In genomic region chr14:96287856-96288255, GRCh38 we compare ENCODE assay signal across 18 cellular contexts. TPM values are rescaled to one million over a fixed set of nuclear protein-coding genes. Genes with fewer than 3 reads are reported as not detected.
DNase-seq lines count a peak whose midpoint lies in the region; ATAC-seq and TF ChIP-seq lines count a peak whose summit lies in the region.
"Had no signal": no experiment of that assay in that cellular context is flagged by ENCODE, and none has a peak within 500 bp of the region (broad histone marks: within the 10 kb centered on the region; RNA-seq: fewer than 3 reads in every experiment).

No MANE protein-coding gene starts in this region.

- H3K27ac ChIP-seq in SK-N-SH (ENCODE audit: low read depth in 2 of 2, low read length in 1 of 2) (peak overlapping the region in 1 of 2 experiments; percentile 98; a peak in 2 of 4 replicates), neural progenitor cell (no peak overlapping the region)
- H3K27ac ChIP-seq: 22Rv1 had no signal

- H3K9ac ChIP-seq in SK-N-SH (no peak overlapping the region), neural progenitor cell (no peak overlapping the region)

- 100% methylated on average over 1 of the region's 1 CpG for WGBS in SK-N-SH (ENCODE audit: low lambda C conversion rate)

- H2AFZ ChIP-seq in SK-N-SH (ENCODE audit: low read depth), result no peak overlapping the region
- no peak overlapping the region for H2AFZ ChIP-seq in neural progenitor cell (replicated peaks)
- H2AFZ ChIP-seq: GM23338 had no signal

- H3K4me3 ChIP-seq in SK-N-SH (ENCODE audit: low read depth in 2 of 2, low read length in 1 of 2), result no peak overlapping the region
- H3K4me3 ChIP-seq in neural progenitor cell, result no peak overlapping the region
- H3K4me3 ChIP-seq: GM23338 had no signal

- H3K9me3 Mint-ChIP-seq in stimulated activated naive CD8-positive, alpha-beta T cell treated with anti-CD3 and anti-CD28 coated beads, Interleukin-15, amount 100 ng/mL, for 72 hours, result no peaks in the 10 kb centered on the region
- H3K9me3 Mint-ChIP-seq in nephron progenitor cell (no peaks in the 10 kb centered on the region), neural progenitor cell (no peaks in the 10 kb centered on the region)
- H3K9me3 Mint-ChIP-seq: CD14-positive monocyte; CD8-positive, alpha-beta T cell; GM23338 had no signal

- H3K27me3 Mint-ChIP-seq in stimulated activated naive CD8-positive, alpha-beta T cell treated with anti-CD3 and anti-CD28 coated beads, Interleukin-15, amount 100 ng/mL, for 72 hours, result no peaks in the 10 kb centered on the region
- no peaks in the 10 kb centered on the region for H3K27me3 Mint-ChIP-seq in nephron progenitor cell (ENCODE audit: low read depth, poor library complexity)
- no peaks in the 10 kb centered on the region for H3K27me3 Mint-ChIP-seq in neural progenitor cell (ENCODE audit: insufficient read depth, low read depth)

- CTCF ChIA-PET in SK-N-SH (lab: Yijun Ruan, JAX), result interaction anchor here (1.0 to 18.9 kb wide), 7 partner anchors 8 to 183 kb away, joined by 3 to 920 read pairs (median 11); partner anchors contain the start of gene AK7

- H3K9me2 ChIP-seq in SK-N-SH, result no peaks in the 10 kb centered on the region

- ATAC-seq in SK-N-SH treated with all-trans-retinoic acid at 6 μM for 48 hours, result no peak
- no peak for ATAC-seq in stimulated activated naive CD8-positive, alpha-beta T cell treated with anti-CD3 and anti-CD28 coated beads, Interleukin-15, amount 100 ng/mL, for 72 hours
- no peak for ATAC-seq in stimulated activated naive CD8-positive, alpha-beta T cell treated with anti-CD3 and anti-CD28 coated beads, Interleukin-15, Interleukin-2, amounts not matched to agents 100 U/mL and 50 U/mL, for 24 hours
- no peak for ATAC-seq in HG02970 (IDR thresholded peaks at IDR 0.05; ENCODE audit: low FRiP score, unreplicated experiment)
- ATAC-seq: CD8-positive, alpha-beta T cell; GM23338 had no signal

- no peaks in the 10 kb centered on the region for H3K27me3 ChIP-seq in SK-N-SH (ENCODE audit: insufficient read depth)
- H3K27me3 ChIP-seq in neural progenitor cell, result no peaks in the 10 kb centered on the region

- no peak for TF ChIP-seq RAD21 in SK-N-SH (IDR thresholded peaks at IDR 0.05; ENCODE audit: low read length)

- H3K9me3 ChIP-seq in SK-N-SH, result no peaks in the 10 kb centered on the region
- H3K9me3 ChIP-seq in neural progenitor cell (ENCODE audit: low read depth), result no peaks in the 10 kb centered on the region

- H3F3A ChIP-seq in SK-N-SH (replicated peaks; ENCODE audit: insufficient read depth) (peaks cover 5% of the 10 kb centered on the region), neural progenitor cell (ENCODE audit: low read depth) (peaks cover under 1% of the 10 kb centered on the region)

- no peak for TF ChIP-seq EP300 in SK-N-SH (IDR thresholded peaks at IDR 0.05; ENCODE audit: borderline replicate concordance in 1 of 2, low read depth in 1 of 2, low read length in 1 of 2)

- no peak overlapping the region for H3K4me2 ChIP-seq in SK-N-SH
- H3K4me2 ChIP-seq in neural progenitor cell, result no peak overlapping the region
- H3K4me2 ChIP-seq: GM23338 had no signal

- H3K4me1 ChIP-seq in SK-N-SH (ENCODE audit: control insufficient read depth in 1 of 2, insufficient read depth in 2 of 2, low read depth in 1 of 2, low read length in 1 of 2) (peaks cover 0 to 34% of the 10 kb centered on the region in 2 experiments; a peak in 2 of 4 replicates), neural progenitor cell (peaks cover 4% of the 10 kb centered on the region)

- POLR2A ChIA-PET in SK-N-SH (lab: Yijun Ruan, JAX), result no interaction called here

- peaks cover 14 to 60% of the 10 kb centered on the region in 2 experiments for H3K36me3 ChIP-seq in SK-N-SH (replicated peaks in 1 of 2; ENCODE audit: control insufficient read depth in 1 of 2, insufficient read depth in 2 of 2, low read length in 1 of 2)
- H3K36me3 ChIP-seq in neural progenitor cell, result no peaks in the 10 kb centered on the region

- no peak for DNase-seq in SK-N-SH
- no peak for DNase-seq in stimulated activated naive CD8-positive, alpha-beta T cell treated with anti-CD3 and anti-CD28 coated beads, Interleukin-15, amount 100 ng/mL, for 72 hours
- DNase-seq in stimulated activated naive CD8-positive, alpha-beta T cell treated with anti-CD3 and anti-CD28 coated beads, Interleukin-15, Interleukin-2, amounts not matched to agents 100 U/mL and 50 U/mL, for 24 hours, result no peak
- no peak for DNase-seq in nephron progenitor cell
- DNase-seq in neural progenitor cell (ENCODE audit: low spot score), result no peak
- DNase-seq: CD8-positive, alpha-beta T cell; COR-L47; DMS153; DMS79 treated with DMSO at 0.1 percent for 48 hours; EL; H7 had no signal

- no peak overlapping the region for H3K4me3 Mint-ChIP-seq in stimulated activated naive CD8-positive, alpha-beta T cell treated with anti-CD3 and anti-CD28 coated beads, Interleukin-15, amount 100 ng/mL, for 72 hours
- no peak overlapping the region for H3K4me3 Mint-ChIP-seq in nephron progenitor cell
- H3K4me3 Mint-ChIP-seq in neural progenitor cell, result no peak overlapping the region
- H3K4me3 Mint-ChIP-seq: CD14-positive monocyte; CD8-positive, alpha-beta T cell; GM23338 had no signal

- H3K36me3 Mint-ChIP-seq in nephron progenitor cell (ENCODE audit: low read depth) (peaks cover 60% of the 10 kb centered on the region), neural progenitor cell (peaks cover 23% of the 10 kb centered on the region)

- peak overlapping the region; percentile 61 to 83 for H3K27ac Mint-ChIP-seq in stimulated activated naive CD8-positive, alpha-beta T cell treated with anti-CD3 and anti-CD28 coated beads, Interleukin-15, amount 100 ng/mL, for 72 hours
- H3K27ac Mint-ChIP-seq in nephron progenitor cell (peak overlapping the region; percentile 64), neural progenitor cell (no peak overlapping the region)
- H3K27ac Mint-ChIP-seq: CD8-positive, alpha-beta T cell; GM23338 had no signal

- H3K4me1 Mint-ChIP-seq in stimulated activated naive CD8-positive, alpha-beta T cell treated with anti-CD3 and anti-CD28 coated beads, Interleukin-15, amount 100 ng/mL, for 72 hours, result no peaks in the 10 kb centered on the region
- H3K4me1 Mint-ChIP-seq in nephron progenitor cell (peaks cover 5% of the 10 kb centered on the region), neural progenitor cell (peaks cover 7% of the 10 kb centered on the region)
- H3K4me1 Mint-ChIP-seq: CD14-positive monocyte, GM23338 had no signal

- TF ChIP-seq CTCF in SK-N-SH (IDR thresholded peaks at IDR 0.05), result no peak
- no peak for TF ChIP-seq CTCF in nephron progenitor cell (IDR thresholded peaks at IDR 0.05)
- no peak for TF ChIP-seq CTCF in neural progenitor cell (IDR thresholded peaks at IDR 0.05)

- H4K20me1 ChIP-seq in SK-N-SH (ENCODE audit: insufficient read depth), result no peaks in the 10 kb centered on the region
- H4K20me1 ChIP-seq in neural progenitor cell (ENCODE audit: low read depth), result peaks cover 4% of the 10 kb centered on the region

- H3K79me2 ChIP-seq in SK-N-SH (ENCODE audit: insufficient read depth), result no peaks in the 10 kb centered on the region
- no peaks in the 10 kb centered on the region for H3K79me2 ChIP-seq in neural progenitor cell (ENCODE audit: low read depth)

TF ChIP-seq in SK-N-SH treated with all-trans-retinoic acid at 6 μM for 48 hours, 23 proteins besides CTCF, POLR2A, EP300 and RAD21:
- TF ChIP-seq TCF4 (CRISPR knock-in tag; IDR thresholded peaks at IDR 0.05; ENCODE audit: borderline replicate concordance) (no peak), ISL1 (CRISPR knock-in tag; IDR thresholded peaks at IDR 0.05) (peak; percentile 45), OSR1 (CRISPR knock-in tag; IDR thresholded peaks at IDR 0.05) (no peak)

TF ChIP-seq in SK-N-SH, 30 proteins besides CTCF, POLR2A, EP300 and RAD21:
- no peak for TF ChIP-seq MAX (IDR thresholded peaks at IDR 0.05; ENCODE audit: low read depth)
- TF ChIP-seq USF1 (IDR thresholded peaks at IDR 0.05; ENCODE audit: borderline replicate concordance, low read depth), result no peak
- no peak for TF ChIP-seq TEAD4 (IDR thresholded peaks at IDR 0.05; ENCODE audit: borderline replicate concordance, insufficient read depth)
- no peak for TF ChIP-seq SMC3 (IDR thresholded peaks at IDR 0.05; ENCODE audit: low read depth, low read length)

RNA-seq across cellular contexts. Expression of gene BDKRB1, which starts 31.8 kb away (rescaled TPM):
- 14.4 and 16.9 TPM in 2 replicates for polyA plus RNA-seq in SK-N-SH (2012; rRNA removed)
- 7.0 and 10.3 TPM in 2 replicates for polyA plus RNA-seq in SK-N-SH (2012; cell fraction: cytosol; rRNA removed)
- polyA plus RNA-seq in SK-N-SH (2012; cell fraction: nucleus; rRNA removed), result 16.6 and 26.9 TPM in 2 replicates
- total RNA-seq in neural progenitor cell (ENCODE audit: low replicate concordance), result not detected in 2 replicates
- total RNA-seq: A673; CD8-positive, alpha-beta T cell; GM23338; HT-29 had no signal
- polyA plus RNA-seq: CD14-positive monocyte, GM23338 had no signal
